In genomic region chr12:123063535-123063934, GRCh38 we compare ENCODE assay signal across 8 cellular contexts.
DNase-seq lines count a peak whose midpoint lies in the region; ATAC-seq and TF ChIP-seq lines count a peak whose summit lies in the region.

No MANE protein-coding gene starts in this region.

- H3K27me3 ChIP-seq in BE2C = no peaks in the 10 kb centered on the region
- no peaks in the 10 kb centered on the region for H3K27me3 ChIP-seq in right lobe of liver

- no peaks in the 10 kb centered on the region for H3K9me3 ChIP-seq in BE2C
- no peaks in the 10 kb centered on the region for H3K9me3 ChIP-seq in right lobe of liver

- no peak for ATAC-seq in activated CD8-positive, alpha-beta T cell treated with anti-CD3 and anti-CD28 coated beads, Interleukin-2, amount 10 ng/mL, durations not matched to agents 7 days and 5 days
- no peak for ATAC-seq in right lobe of liver

- H3K36me3 ChIP-seq in BE2C (no peaks in the 10 kb centered on the region), right lobe of liver (no peaks in the 10 kb centered on the region)

- DNase-seq in BE2C (peak; percentile 58), HFF-Myc (ENCODE audit: extremely low read depth, low read depth) (no peak), right lobe of liver (no peak), DMS114 treated with DMSO at 0.1 percent for 48 hours (lab: John Stamatoyannopoulos, UW; ENCODE audit: unreplicated experiment) (no peak), HPDE6-E6E7 (ENCODE audit: extremely low spot score) (no peak), H4 (ENCODE audit: low spot score) (no peak), nucleus accumbens (lab: John Stamatoyannopoulos, UW) (no peak)
- peak; percentile 37 for DNase-seq in activated CD8-positive, alpha-beta T cell treated with anti-CD3 and anti-CD28 coated beads, Interleukin-2, amount 10 ng/mL, durations not matched to agents 7 days and 5 days

- H3K9me3 Mint-ChIP-seq in activated CD8-positive, alpha-beta T cell treated with anti-CD3 and anti-CD28 coated beads, Interleukin-2, amount 10 ng/mL, durations not matched to agents 7 days and 5 days (ENCODE audit: insufficient read depth) = no peaks in the 10 kb centered on the region

- peaks cover 2% of the 10 kb centered on the region for H3K36me3 Mint-ChIP-seq in activated CD8-positive, alpha-beta T cell treated with anti-CD3 and anti-CD28 coated beads, Interleukin-2, amount 10 ng/mL, durations not matched to agents 7 days and 5 days (ENCODE audit: low read depth)

- CTCF ChIA-PET in activated CD8-positive, alpha-beta T cell treated with anti-CD3 and anti-CD28 coated beads, Interleukin-2, amount 10 ng/mL, durations not matched to agents 7 days and 5 days (lab: Charles Lee) = interaction anchor here (0.6 to 4.1 kb wide), 7 partner anchors 9 to 184 kb away, joined by 3 to 30 read pairs (median 5); no protein-coding TSS in a partner anchor

- POLR2A ChIA-PET in activated CD8-positive, alpha-beta T cell treated with anti-CD3 and anti-CD28 coated beads, Interleukin-2, amount 10 ng/mL, durations not matched to agents 7 days and 5 days (lab: Charles Lee) = no interaction called here

- no peaks in the 10 kb centered on the region for H3K27me3 Mint-ChIP-seq in activated CD8-positive, alpha-beta T cell treated with anti-CD3 and anti-CD28 coated beads, Interleukin-2, amount 10 ng/mL, durations not matched to agents 7 days and 5 days (ENCODE audit: low read depth)

- WGBS in right lobe of liver (ENCODE audit: insufficient coverage, low coverage, low lambda C conversion rate, missing lambda C conversion rate) = 80% methylated on average over 1 of the region's 2 CpGs

- H3K4me3 Mint-ChIP-seq in activated CD8-positive, alpha-beta T cell treated with anti-CD3 and anti-CD28 coated beads, Interleukin-2, amount 10 ng/mL, durations not matched to agents 7 days and 5 days = no peak overlapping the region

- H3K4me3 ChIP-seq in BE2C (ENCODE audit: low read depth, low read length) (no peak overlapping the region), HFF-Myc (replicated peaks; ENCODE audit: low read depth, low read length) (no peak overlapping the region), right lobe of liver (no peak overlapping the region)

- TF ChIP-seq POLR2A in right lobe of liver (IDR thresholded peaks at IDR 0.05) = no peak

- H3K27ac ChIP-seq in right lobe of liver = peak overlapping the region; percentile 63 to 78 (median 76)

- H3K4me1 Mint-ChIP-seq in activated CD8-positive, alpha-beta T cell treated with anti-CD3 and anti-CD28 coated beads, Interleukin-2, amount 10 ng/mL, durations not matched to agents 7 days and 5 days (ENCODE audit: low read depth) = peaks cover 50% of the 10 kb centered on the region

- H3K4me1 ChIP-seq in BE2C (peaks cover 10% of the 10 kb centered on the region), right lobe of liver (peaks cover 3 to 67% (median 33%) of the 10 kb centered on the region in 4 donors)

- intact Hi-C loops in right lobe of liver (cut with DNase I) = loop anchor here in 1 of 2 donors (10.0 kb wide), 1 partner anchor 81 kb away; no protein-coding TSS in a partner anchor

- peak; percentile 65 for TF ChIP-seq CTCF in BE2C (IDR thresholded peaks at IDR 0.05; ENCODE audit: low read depth, low read length)
- TF ChIP-seq CTCF in HFF-Myc (IDR thresholded peaks at IDR 0.05; ENCODE audit: low read depth, low read length, missing control alignments) = peak; percentile 48
- no peak for TF ChIP-seq CTCF in right lobe of liver (IDR thresholded peaks at IDR 0.05)

- peak overlapping the region; percentile 57 for H3K27ac Mint-ChIP-seq in activated CD8-positive, alpha-beta T cell treated with anti-CD3 and anti-CD28 coated beads, Interleukin-2, amount 10 ng/mL, durations not matched to agents 7 days and 5 days

Comparison
In these comparisons a context has a peak if more than half of its experiments do, and no peak if none do; other contexts are left out.
1. DNase-seq: peak in BE2C (single experiment) and activated CD8-positive, alpha-beta T cell treated with anti-CD3 and anti-CD28 coated beads, Interleukin-2, amount 10 ng/mL, durations not matched to agents 7 days and 5 days (single experiment); none in HFF-Myc (single experiment), right lobe of liver (0 of 3), DMS114 treated with DMSO at 0.1 percent for 48 hours (single experiment), HPDE6-E6E7 (single experiment), H4 (single experiment) and nucleus accumbens (0 of 56).
2. CTCF ChIP-seq: peak in BE2C (single experiment) and HFF-Myc (single experiment); none in right lobe of liver (0 of 4).